Comparison of ENCODE assay signal across 8 cellular contexts in the genomic region with DNA sequence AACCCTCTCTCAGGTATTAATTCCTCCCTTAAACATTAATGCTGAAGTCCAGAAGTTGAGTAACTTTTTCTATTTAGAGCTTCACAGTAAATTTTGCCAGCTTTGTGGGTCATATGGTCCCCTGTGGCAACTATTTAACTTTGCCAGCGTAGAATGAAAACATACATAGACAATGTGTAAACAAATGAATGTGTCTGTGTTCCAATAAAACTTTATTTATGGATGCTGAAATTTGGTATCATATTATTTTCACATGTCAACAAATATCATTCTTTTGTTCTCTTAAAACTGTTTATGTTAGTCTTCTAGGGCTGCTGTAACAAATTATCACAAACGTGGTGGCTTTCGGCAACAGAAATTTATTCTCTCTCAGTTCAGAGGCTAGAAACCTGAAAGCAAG.
"Had no signal": no experiment of that assay in that cellular context is flagged by ENCODE, and none has a peak within 500 bp of the region (broad histone marks: within the 10 kb centered on the region; RNA-seq: fewer than 3 reads in every experiment).

No MANE protein-coding gene starts in this region.

- H3K4me3 ChIP-seq: GM23338 had no signal

- DNase-seq: H9, HCEC 1CT, IMR-90, KBM-7 had no signal

- FAIRE-seq: H1, H54, HTR-8/SVneo had no signal

- H2AFZ ChIP-seq: GM23338 had no signal

- ATAC-seq: GM23338 had no signal

- H3K4me2 ChIP-seq: GM23338 had no signal
